8 cellular contexts compared by ENCODE assay signal in the genomic region with DNA sequence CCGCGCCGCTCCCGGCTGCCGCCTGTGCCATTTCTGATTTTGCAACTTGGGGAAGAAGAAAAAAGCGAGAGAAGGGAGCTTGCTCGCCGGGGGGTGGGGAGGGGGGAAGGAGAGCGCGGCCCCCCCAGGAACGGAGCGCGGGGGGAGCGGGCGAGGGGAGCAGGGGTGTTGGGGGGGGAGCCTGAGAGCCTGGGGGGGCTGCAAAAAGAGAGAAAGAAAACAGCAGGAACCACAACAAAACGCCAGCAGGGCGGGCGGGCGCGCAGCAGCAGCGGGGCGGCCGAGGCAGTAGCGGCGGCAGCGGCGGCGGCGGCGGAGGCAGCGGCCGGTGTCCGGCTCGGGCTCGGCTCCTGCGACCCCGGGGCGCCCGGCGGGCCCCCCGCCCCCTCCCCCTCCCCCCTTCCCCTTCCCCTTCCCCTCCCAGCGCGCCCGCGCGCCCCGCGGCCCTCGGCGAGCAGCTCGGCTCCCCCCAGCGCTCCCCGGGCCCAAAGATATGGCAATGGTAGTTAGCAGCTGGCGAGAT. TPM values are rescaled to one million over a fixed set of nuclear protein-coding genes. Genes with fewer than 3 reads are reported as not detected.
DNase-seq lines count a peak whose midpoint lies in the region; ATAC-seq and TF ChIP-seq lines count a peak whose summit lies in the region.

No MANE protein-coding gene starts in this region.

- H3K36me3 Mint-ChIP-seq in activated CD4-positive, alpha-beta T cell treated with anti-CD3 and anti-CD28 coated beads for 36 hours (ENCODE audit: low read depth): peaks cover 5% of the 10 kb centered on the region

- H3K9me3 ChIP-seq in RWPE2 (ENCODE audit: severe bottlenecking) (no peaks in the 10 kb centered on the region), right cardiac atrium (ENCODE audit: control insufficient read depth, low read length) (no peaks in the 10 kb centered on the region), stomach (peaks cover 0 to 10% (median 3%) of the 10 kb centered on the region in 4 donors)

- H3K36me3 ChIP-seq in RWPE2 (ENCODE audit: low read depth) (no peaks in the 10 kb centered on the region), stomach (peaks cover 0 to 9% (median 0%) of the 10 kb centered on the region in 4 donors)

- H3K4me1 ChIP-seq in RWPE2 (ENCODE audit: insufficient read depth, poor library complexity, severe bottlenecking) (no peaks in the 10 kb centered on the region), right cardiac atrium (ENCODE audit: control insufficient read depth, insufficient read depth, low read length) (no peaks in the 10 kb centered on the region), stomach (peaks cover 22 to 45% (median 36%) of the 10 kb centered on the region in 4 donors)

- 1% methylated on average over 44 of the region's 54 CpGs for WGBS in right cardiac atrium
- 0 to 1% (median 0%) methylated on average over 3 to 46 of the region's 54 CpGs for WGBS in stomach, 5 donors

- no peak overlapping the region for H3K4me3 Mint-ChIP-seq in activated CD4-positive, alpha-beta T cell treated with anti-CD3 and anti-CD28 coated beads for 36 hours

- peak overlapping the region; percentile 91 for H3K4me3 ChIP-seq in RWPE2 (ENCODE audit: severe bottlenecking)
- peak overlapping the region; percentile 94 for H3K4me3 ChIP-seq in right cardiac atrium (ENCODE audit: low read length)
- H3K4me3 ChIP-seq in stomach: peak overlapping the region; percentile 52 to 81 (median 62)

- intact Hi-C loops in activated CD4-positive, alpha-beta T cell treated with anti-CD3 and anti-CD28 coated beads for 36 hours (cut with DNase I, micrococcal nuclease): loop anchor here in 1 of 2 experiments (5.0 kb wide), 2 partner anchors 38 to 1323 kb away; no protein-coding TSS in a partner anchor
- intact Hi-C loops in right cardiac atrium (cut with DNase I): loop anchor here in 2 of 4 donors (5.0 kb wide), 1 partner anchor 218 kb away; no protein-coding TSS in a partner anchor
- intact Hi-C loops in stomach (cut with DNase I; ENCODE audit: low total_unique reads): no loop called here

- H3K4me1 Mint-ChIP-seq in activated CD4-positive, alpha-beta T cell treated with anti-CD3 and anti-CD28 coated beads for 36 hours: peaks cover 34% of the 10 kb centered on the region

- CTCF ChIA-PET in activated CD4-positive, alpha-beta T cell treated with anti-CD3 and anti-CD28 coated beads for 36 hours (lab: Charles Lee): no interaction called here

- no peak for TF ChIP-seq POLR2A in stomach (IDR thresholded peaks at IDR 0.05)

- no peak for ATAC-seq in activated CD4-positive, alpha-beta T cell treated with anti-CD3 and anti-CD28 coated beads for 36 hours
- no peak for ATAC-seq in RWPE2 (ENCODE audit: low read depth)
- ATAC-seq in right cardiac atrium: no peak
- no peak for ATAC-seq in GM18858 (IDR thresholded peaks at IDR 0.05; ENCODE audit: unreplicated experiment)

- TF ChIP-seq CTCF in RWPE2 (IDR thresholded peaks at IDR 0.05; ENCODE audit: poor library complexity, severe bottlenecking): no peak
- no peak for TF ChIP-seq CTCF in stomach (IDR thresholded peaks at IDR 0.05)

- H3K27ac ChIP-seq in RWPE2 (ENCODE audit: poor library complexity, severe bottlenecking): no peak overlapping the region
- H3K27ac ChIP-seq in right cardiac atrium (ENCODE audit: low read length): peak overlapping the region; percentile 66
- peak overlapping the region; percentile 36 to 91 (median 74) for H3K27ac ChIP-seq in stomach

- no peak overlapping the region for H3K27ac Mint-ChIP-seq in activated CD4-positive, alpha-beta T cell treated with anti-CD3 and anti-CD28 coated beads for 36 hours

- peaks cover 11% of the 10 kb centered on the region for H3K27me3 ChIP-seq in RWPE2 (ENCODE audit: insufficient read depth, poor library complexity, severe bottlenecking)
- H3K27me3 ChIP-seq in right cardiac atrium (ENCODE audit: control insufficient read depth, insufficient read depth): no peaks in the 10 kb centered on the region
- peaks cover 0 to 98% (median 79%) of the 10 kb centered on the region in 3 donors for H3K27me3 ChIP-seq in stomach

- H3K9me3 Mint-ChIP-seq in activated CD4-positive, alpha-beta T cell treated with anti-CD3 and anti-CD28 coated beads for 36 hours (ENCODE audit: low read depth): no peaks in the 10 kb centered on the region

- POLR2A ChIA-PET in activated CD4-positive, alpha-beta T cell treated with anti-CD3 and anti-CD28 coated beads for 36 hours (lab: Charles Lee): no interaction called here

- peak; percentile 16 for DNase-seq in activated CD4-positive, alpha-beta T cell treated with anti-CD3 and anti-CD28 coated beads for 36 hours
- DNase-seq in activated CD4-positive, alpha-beta T cell treated with anti-CD3 and anti-CD28 coated beads, Interleukin-2, amount 50 U/mL, for 48 hours: no peak
- DNase-seq in RWPE2 (ENCODE audit: low spot score) (no peak), right cardiac atrium (no peak), stomach (no peak), NCI-H1417 treated with DMSO at 0.1 percent for 48 hours (lab: John Stamatoyannopoulos, UW) (no peak), NCI-H2107 (lab: John Stamatoyannopoulos, UW) (no peak)

- no peak for TF ChIP-seq EP300 in stomach (IDR thresholded peaks at IDR 0.05)

- H3K27me3 Mint-ChIP-seq in activated CD4-positive, alpha-beta T cell treated with anti-CD3 and anti-CD28 coated beads for 36 hours: peaks cover 42% of the 10 kb centered on the region

RNA-seq across cellular contexts. Expression of a gene that starts 1.6 kb away (rescaled TPM):
- not detected for total RNA-seq in activated CD4-positive, alpha-beta T cell treated with anti-CD3 and anti-CD28 coated beads for 36 hours
- 10 to 100 TPM; 22.1 to 59.2 (median 42.6) TPM for total RNA-seq in right cardiac atrium
- polyA plus RNA-seq in right cardiac atrium: 29.0 TPM
- total RNA-seq in stomach: 100 to 1,000 TPM in 1 of 5 donors, 10 to 100 TPM in 3, under 1 TPM in 1; 0.87 to 115 (median 20.4) TPM
- 10 to 100 TPM; 10.7 to 25.7 (median 24.3) TPM for polyA plus RNA-seq in stomach

RNA-seq across cellular contexts. Expression of a gene that starts 3.6 kb away (rescaled TPM):
- total RNA-seq in activated CD4-positive, alpha-beta T cell treated with anti-CD3 and anti-CD28 coated beads for 36 hours: not detected
- total RNA-seq in right cardiac atrium (10 to 100 TPM in 3 of 4 donors, 1 to 10 TPM in 1; 7.8 to 13.2 (median 11.8) TPM), stomach (10 to 100 TPM in 4 of 5 donors, 1 to 10 TPM in 1; 4.3 to 40.8 (median 15.8) TPM)
- polyA plus RNA-seq in right cardiac atrium (10.3 TPM), stomach (10 to 100 TPM in 2 of 3 donors, 1 to 10 TPM in 1; 9.7 to 19.6 (median 12.7) TPM)

Comparison
In these comparisons a context has a peak if more than half of its experiments do, and no peak if none do; other contexts are left out.
1. RNA of a gene that starts 3.6 kb away (total RNA-seq): 4.3 to 40.8 TPM in stomach and 7.8 to 13.2 TPM in right cardiac atrium; not detected in activated CD4-positive, alpha-beta T cell treated with anti-CD3 and anti-CD28 coated beads for 36 hours; every median in the first group is over 4 times any median in the second.
2. Peak in every context shown above with its lines, with median percentiles within 50 percentile points of each other: H3K4me3 ChIP-seq.